Comparison of ENCODE assay signal across 31 cellular contexts in the genomic region with DNA sequence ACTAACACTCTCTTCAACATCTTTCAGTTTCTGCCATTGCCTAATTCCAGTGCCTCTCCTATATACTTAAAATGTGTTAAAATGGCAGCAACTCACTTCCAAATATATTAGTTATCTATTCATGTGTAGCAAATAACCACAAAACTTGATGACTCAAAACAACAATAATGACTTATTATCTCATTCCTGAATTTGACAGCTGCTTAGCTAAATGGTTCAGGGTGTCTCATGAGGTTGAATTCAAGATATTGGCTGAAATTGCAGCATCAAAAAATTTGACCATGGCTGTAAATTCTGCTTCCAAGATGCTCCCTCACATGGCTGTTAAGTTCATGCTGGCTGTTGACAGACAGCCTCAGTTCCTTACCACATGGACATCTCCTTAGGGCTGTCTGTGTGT. TPM values are rescaled to one million over a fixed set of nuclear protein-coding genes. Genes with fewer than 3 reads are reported as not detected.
"Had no signal": no experiment of that assay in that cellular context is flagged by ENCODE, and none has a peak within 500 bp of the region (broad histone marks: within the 10 kb centered on the region; RNA-seq: fewer than 3 reads in every experiment).

No MANE protein-coding gene starts in this region.

- H3K36me3 Mint-ChIP-seq: stimulated activated memory B cell treated with anti-CD40 and anti-IgM and Interleukin-4, amounts not matched to agents 10 μg/mL and 1 μg/mL and 100 μg/mL, for 72 hours; type B pancreatic cell had no signal

- H3K4me1 ChIP-seq: heart right ventricle, left ventricle myocardium inferior, pancreas, prostate gland, spleen, tibial nerve, uterus had no signal

- H3K27ac ChIP-seq: heart right ventricle, hepatocyte, left ventricle myocardium inferior, pancreas, prostate gland, spleen, tibial nerve, uterus had no signal

- H3K27ac Mint-ChIP-seq: naive thymus-derived CD8-positive, alpha-beta T cell; nephron; stimulated activated memory B cell treated with anti-CD40 and anti-IgM and Interleukin-4, amounts not matched to agents 10 μg/mL and 1 μg/mL and 100 μg/mL, for 72 hours; stimulated activated naive CD8-positive, alpha-beta T cell treated with anti-CD3 and anti-CD28 coated beads, Interleukin-15, amount 100 ng/mL, for 72 hours; type B pancreatic cell had no signal

- H3K9me3 ChIP-seq: pancreas, prostate gland, uterus had no signal

- H3K9me3 Mint-ChIP-seq: type B pancreatic cell had no signal

- H3K36me3 ChIP-seq: heart right ventricle, left ventricle myocardium inferior, pancreas, prostate gland, spleen, tibial nerve, uterus had no signal

- H3K4me1 Mint-ChIP-seq: naive thymus-derived CD8-positive, alpha-beta T cell; nephron; neural crest cell; stimulated activated memory B cell treated with anti-CD40 and anti-IgM and Interleukin-4, amounts not matched to agents 10 μg/mL and 1 μg/mL and 100 μg/mL, for 72 hours; stimulated activated naive CD8-positive, alpha-beta T cell treated with anti-CD3 and anti-CD28 coated beads, Interleukin-15, amount 100 ng/mL, for 72 hours had no signal

- H3K27me3 ChIP-seq: hepatocyte, tibial nerve had no signal

- DNase-seq: heart right ventricle; left ventricle myocardium inferior; midbrain; mucosa of descending colon; naive thymus-derived CD8-positive, alpha-beta T cell; nucleus accumbens; pancreas; posterior cingulate gyrus; retina; right cardiac atrium; small intestine; spleen; stimulated activated CD4-positive, alpha-beta T cell treated with anti-CD3 and anti-CD28 coated beads, Interleukin-4, amount 100 ng/mL, for 4 hours; stimulated activated CD8-positive, alpha-beta memory T cell treated with anti-CD3 and anti-CD28 coated beads, Interleukin-4, amount 100 ng/mL, for 48 hours; stimulated activated naive CD4-positive, alpha-beta T cell treated with Interleukin-2 at 50 U/mL for 16 hours; stimulated activated naive CD8-positive, alpha-beta T cell treated with anti-CD3 and anti-CD28 coated beads, Interleukin-15, amount 100 ng/mL, for 72 hours; substantia nigra; uterus had no signal

- H3K4me3 Mint-ChIP-seq: naive thymus-derived CD8-positive, alpha-beta T cell; nephron; neural crest cell; stimulated activated memory B cell treated with anti-CD40 and anti-IgM and Interleukin-4, amounts not matched to agents 10 μg/mL and 1 μg/mL and 100 μg/mL, for 72 hours; stimulated activated naive CD8-positive, alpha-beta T cell treated with anti-CD3 and anti-CD28 coated beads, Interleukin-15, amount 100 ng/mL, for 72 hours; type B pancreatic cell had no signal

- H3K4me3 ChIP-seq: heart right ventricle, hepatocyte, left ventricle myocardium inferior, lung, mucosa of descending colon, pancreas, prostate gland, spleen, tibial nerve, uterus had no signal

- ATAC-seq: heart right ventricle; mucosa of descending colon; naive thymus-derived CD8-positive, alpha-beta T cell; pancreas; right cardiac atrium; sciatic nerve; stimulated activated memory B cell treated with anti-CD40 and anti-IgM and Interleukin-4, amounts not matched to agents 10 μg/mL and 1 μg/mL and 100 μg/mL, for 72 hours; stimulated activated naive CD8-positive, alpha-beta T cell treated with anti-CD3 and anti-CD28 coated beads, Interleukin-15, amount 100 ng/mL, for 72 hours had no signal

RNA-seq across cellular contexts. Expression of gene PITX2, which starts 25.3 kb away (rescaled TPM):
- total RNA-seq: left ventricle myocardium inferior; lung; mesenteric fat pad; naive thymus-derived CD8-positive, alpha-beta T cell; sciatic nerve; spleen; temporal lobe; tibial nerve; ureter had no signal
- polyA plus RNA-seq: keratinocyte; lung; naive thymus-derived CD8-positive, alpha-beta T cell had no signal
